Comparison of ENCODE assay signal across 1 cellular context in the genomic region with DNA sequence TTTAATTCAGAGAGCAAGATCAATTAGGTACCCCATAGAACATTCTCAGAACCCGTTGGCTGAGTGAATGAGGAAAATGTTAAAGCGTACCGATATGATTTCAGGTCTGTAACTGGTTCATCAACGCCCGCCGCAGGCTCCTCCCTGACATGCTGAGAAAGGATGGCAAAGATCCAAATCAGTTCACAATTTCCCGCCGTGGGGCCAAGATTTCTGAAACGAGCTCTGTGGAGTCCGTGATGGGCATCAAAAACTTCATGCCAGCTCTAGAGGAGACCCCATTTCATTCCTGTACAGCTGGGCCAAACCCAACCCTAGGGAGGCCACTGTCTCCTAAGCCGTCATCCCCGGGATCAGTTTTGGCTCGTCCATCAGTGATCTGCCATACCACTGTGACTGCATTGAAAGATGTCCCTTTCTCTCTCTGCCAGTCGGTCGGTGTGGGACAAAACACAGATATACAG.
TF ChIP-seq lines count a peak whose summit lies in the region.

No MANE protein-coding gene starts in this region.

TF ChIP-seq in GM23338, 12 proteins besides CTCF, POLR2A, EP300 and RAD21 (continued from another document):
- TF ChIP-seq ZNF462 (CRISPR knock-in tag; IDR thresholded peaks at IDR 0.05) = no peak
- TF ChIP-seq STAT1 (IDR thresholded peaks at IDR 0.05; ENCODE audit: unreplicated experiment) = no peak
